8 cellular contexts compared by ENCODE assay signal in the genomic region with DNA sequence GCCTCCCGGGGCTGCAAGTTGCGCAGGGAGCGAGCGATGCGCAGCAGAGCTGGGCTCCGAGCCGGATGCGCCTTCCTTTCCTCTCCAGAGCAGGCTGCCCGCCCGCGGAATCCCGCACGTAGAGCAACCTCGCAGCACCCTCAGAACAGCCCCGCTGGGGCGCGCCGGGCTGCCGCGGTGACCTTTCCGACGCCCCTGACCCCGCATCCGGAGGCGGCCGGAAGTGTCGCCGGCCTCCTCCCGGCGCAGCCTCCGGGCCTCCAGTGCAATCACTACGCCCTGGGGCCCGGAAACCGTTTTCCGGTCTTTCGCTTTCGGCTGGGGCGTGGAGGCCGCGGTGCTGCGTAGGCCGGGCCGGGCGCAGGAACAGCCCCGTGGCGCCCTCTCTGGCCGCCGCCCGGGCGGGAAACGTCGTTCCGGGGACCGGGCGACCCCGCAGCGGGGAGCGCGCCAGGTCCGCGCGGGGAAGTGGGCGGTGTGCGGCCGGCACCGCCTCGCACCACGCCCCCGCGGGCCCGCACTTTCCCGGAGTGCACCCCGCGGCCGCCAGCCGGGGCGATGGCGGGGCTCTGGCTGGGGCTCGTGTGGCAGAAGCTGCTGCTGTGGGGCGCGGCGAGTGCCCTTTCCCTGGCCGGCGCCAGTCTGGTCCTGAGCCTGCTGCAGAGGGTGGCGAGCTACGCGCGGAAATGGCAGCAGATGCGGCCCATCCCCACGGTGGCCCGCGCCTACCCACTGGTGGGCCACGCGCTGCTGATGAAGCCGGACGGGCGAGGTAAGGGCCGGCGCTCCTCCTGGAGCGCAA. TPM values are rescaled to one million over a fixed set of nuclear protein-coding genes. Genes with fewer than 3 reads are reported as not detected.
DNase-seq lines count a peak whose midpoint lies in the region; ATAC-seq, FAIRE-seq and TF ChIP-seq lines count a peak whose summit lies in the region.

TSS of gene CYP4V2 (plus strand) at position 302 of the 802 bp plus-strand sequence. CDS start at position 559, 257 bp downstream.

- peak within 1 kb of the TSS; percentile 75 for H3K27ac ChIP-seq in foreskin keratinocyte

- H3K27me3 ChIP-seq in foreskin keratinocyte (no peaks in the 10 kb centered on the region), neuron (ENCODE audit: insufficient read depth, low read length) (no peaks in the 10 kb centered on the region)

- FAIRE-seq in D721Med (lab: Jason Lieb, UNC), result no peak

- no peak for TF ChIP-seq CTCF in D721Med (IDR thresholded peaks at IDR 0.05; ENCODE audit: insufficient read depth, missing control alignments)
- peak; percentile 55 for TF ChIP-seq CTCF in foreskin keratinocyte (conservative IDR thresholded peaks at IDR 0.05)
- no peak for TF ChIP-seq CTCF in subcutaneous adipose tissue (IDR thresholded peaks at IDR 0.05; ENCODE audit: low read depth)

- peak; percentile 84 for TF ChIP-seq POLR2A in Raji (IDR thresholded peaks at IDR 0.05; ENCODE audit: insufficient read depth, low read depth, low read length)

- peak within 1 kb of the TSS; percentile 93 for H2AFZ ChIP-seq in neuron (ENCODE audit: low read depth, low read length)

- peak; percentile 51 for DNase-seq in D721Med (ENCODE audit: insufficient read length, low spot score)
- DNase-seq in activated gamma-delta T cell (lab: John Stamatoyannopoulos, UW), result peak; percentile 69
- DNase-seq in foreskin keratinocyte, result peak; percentile 56 to 77

- no peaks in the 10 kb centered on the region for H3K9me3 ChIP-seq in neuron (ENCODE audit: low read length)

- H3K36me3 ChIP-seq in neuron (ENCODE audit: insufficient read depth, low read length), result no peaks in the 10 kb centered on the region

- peak within 1 kb of the TSS; percentile 77 for H3K4me3 ChIP-seq in neuron (ENCODE audit: low read length)

- no peaks in the 10 kb centered on the region for H3K4me1 ChIP-seq in foreskin keratinocyte
- H3K4me1 ChIP-seq in neuron (ENCODE audit: insufficient read depth, low read length), result peaks cover 14% of the 10 kb centered on the region

- ATAC-seq in GM19455 (IDR thresholded peaks at IDR 0.05; ENCODE audit: unreplicated experiment) (peak; percentile 85), HG03575 (IDR thresholded peaks at IDR 0.05; ENCODE audit: extremely low read depth, insufficient number of reproducible peaks, low FRiP score, unreplicated experiment) (peak; percentile 49), foreskin keratinocyte (peak; percentile 87)

RNA-seq across cellular contexts. Expression of gene CYP4V2, which starts in this region (rescaled TPM):
- total RNA-seq in foreskin keratinocyte (10.3 and 12.1 TPM in 2 replicates), subcutaneous adipose tissue (10 to 100 TPM; 22.2 to 36.4 (median 31.9) TPM)
- polyA plus RNA-seq in foreskin keratinocyte, result 3.7 and 4.3 TPM in 2 replicates

Comparison
In these comparisons a context has a peak if more than half of its experiments do, and no peak if none do; other contexts are left out.
1. Peak in every context shown above with its lines: DNase-seq, ATAC-seq, H3K4me3 ChIP-seq and H3K27ac ChIP-seq.